ENCODE assay signal across 8 cellular contexts in the genomic region with DNA sequence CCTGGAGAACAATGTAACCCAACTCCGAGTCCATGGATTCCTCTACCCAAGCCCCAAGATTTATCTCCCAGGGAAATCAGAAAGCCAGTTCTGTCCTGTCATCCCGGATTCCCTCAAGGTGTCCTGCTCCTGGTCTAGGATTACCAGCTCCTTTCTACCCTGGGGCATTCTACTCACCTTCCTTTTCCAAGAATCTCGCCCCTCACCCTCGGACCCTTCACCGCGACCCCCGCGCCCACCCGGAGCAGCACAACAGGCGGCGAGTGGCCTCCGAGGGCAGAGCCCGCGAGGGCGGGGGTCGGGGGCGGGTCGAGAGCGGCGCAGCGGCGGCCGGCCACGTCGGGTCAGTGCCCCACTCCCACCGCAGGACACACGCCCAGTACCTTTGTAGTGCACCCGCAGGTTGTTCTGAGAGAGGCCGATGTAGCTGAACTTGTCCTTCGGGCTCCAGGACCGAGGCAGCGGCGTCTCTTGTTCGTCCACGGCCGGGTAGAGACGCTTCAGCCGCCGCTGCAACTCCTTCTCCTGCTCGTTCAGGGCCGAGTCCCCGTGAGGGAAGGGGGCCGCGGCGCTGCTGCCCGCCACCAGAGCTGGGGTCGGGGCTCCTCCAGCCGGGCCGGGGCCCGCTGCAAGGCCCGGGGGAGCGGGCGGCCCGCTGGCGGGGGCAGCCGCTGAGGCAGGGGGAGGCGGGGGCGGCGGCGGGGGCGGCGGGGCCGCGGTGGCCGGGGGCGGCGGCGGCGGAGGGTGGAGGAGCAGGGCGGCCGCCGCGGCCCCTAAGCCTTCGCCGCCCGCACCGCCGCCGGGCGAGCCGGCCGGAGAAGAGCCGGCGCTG. TPM values are rescaled to one million over a fixed set of nuclear protein-coding genes. Genes with fewer than 3 reads are reported as not detected.
DNase-seq lines count a peak whose midpoint lies in the region; ATAC-seq, FAIRE-seq and TF ChIP-seq lines count a peak whose summit lies in the region.

No MANE protein-coding gene starts in this region.

- H3K36me3 Mint-ChIP-seq in T-helper 2 cell treated with Interferon-gamma antibody and Interleukin-4, amounts not matched to agents 5 μg/mL and 100 μg/mL, for 36 hours (ENCODE audit: low read depth) = peaks cover 15% of the 10 kb centered on the region

- ATAC-seq in GM19467 (IDR thresholded peaks at IDR 0.05; ENCODE audit: unreplicated experiment) (peak; percentile 6), HG03565 (IDR thresholded peaks at IDR 0.05; ENCODE audit: unreplicated experiment) (peak; percentile 15)

- peak overlapping the region; percentile 94 for H3K4me3 Mint-ChIP-seq in T-helper 2 cell treated with Interferon-gamma antibody and Interleukin-4, amounts not matched to agents 5 μg/mL and 100 μg/mL, for 36 hours

- H3K4me3 ChIP-seq in cardiac fibroblast (replicated peaks in 1 of 2; ENCODE audit: low read depth in 2 of 2, low read length in 2 of 2) (peak overlapping the region; percentile 80 to 87), kidney (ENCODE audit: low read length in 2 of 2) (peak overlapping the region; percentile 76 to 93)

- H3K9me3 ChIP-seq in kidney (ENCODE audit: control insufficient read depth in 1 of 2, low read length in 2 of 2) = no peaks in the 10 kb centered on the region

- peak overlapping the region; percentile 83 for H3K27ac ChIP-seq in kidney (ENCODE audit: low read depth in 2 of 2, low read length in 2 of 2)

- intact Hi-C loops in kidney (cut with DNase I) = no loop called here

- H3K36me3 ChIP-seq in kidney (ENCODE audit: control insufficient read depth in 1 of 2, insufficient read depth in 2 of 2, low read length in 2 of 2) = no peaks in the 10 kb centered on the region

- DNase-seq in CD1c-positive myeloid dendritic cell (ENCODE audit: extremely low spot score) (peak; percentile 38), cardiac fibroblast (ENCODE audit: low read depth in 2 of 2) (peak in 1 of 2 donors; percentile 19), kidney (peak; percentile 87), DMS153 (lab: John Stamatoyannopoulos, UW) (no peak)
- DNase-seq in T-helper 2 cell treated with Interferon-gamma antibody and Interleukin-4, amounts not matched to agents 5 μg/mL and 100 μg/mL, for 36 hours (ENCODE audit: low spot score) = peak; percentile 27
- DNase-seq in stimulated activated CD4-positive, alpha-beta T cell treated with anti-CD3 and anti-CD28 coated beads, Interleukin-15, amount 100 ng/mL, for 24 hours = peak; percentile 57

- peak overlapping the region; percentile 95 for H3K27ac Mint-ChIP-seq in T-helper 2 cell treated with Interferon-gamma antibody and Interleukin-4, amounts not matched to agents 5 μg/mL and 100 μg/mL, for 36 hours

- no peaks in the 10 kb centered on the region for H3K9me3 Mint-ChIP-seq in T-helper 2 cell treated with Interferon-gamma antibody and Interleukin-4, amounts not matched to agents 5 μg/mL and 100 μg/mL, for 36 hours

- TF ChIP-seq CTCF in cardiac fibroblast (IDR thresholded peaks at IDR 0.05; ENCODE audit: low read depth, low read length) (no peak), kidney (IDR thresholded peaks at IDR 0.05; ENCODE audit: borderline replicate concordance, extremely low read depth, insufficient read depth) (no peak)

- peak overlapping the region; percentile 61 to 93 for H3K9ac ChIP-seq in kidney (ENCODE audit: low read length in 2 of 2)

- H3K4me1 ChIP-seq in kidney (ENCODE audit: control insufficient read depth in 1 of 2, insufficient read depth in 1 of 2, low read depth in 1 of 2, low read length in 2 of 2) = peaks cover 7 to 10% of the 10 kb centered on the region in 2 donors

- no peaks in the 10 kb centered on the region for H3K27me3 Mint-ChIP-seq in T-helper 2 cell treated with Interferon-gamma antibody and Interleukin-4, amounts not matched to agents 5 μg/mL and 100 μg/mL, for 36 hours (ENCODE audit: low read depth)

- peaks cover 55% of the 10 kb centered on the region for H3K4me1 Mint-ChIP-seq in T-helper 2 cell treated with Interferon-gamma antibody and Interleukin-4, amounts not matched to agents 5 μg/mL and 100 μg/mL, for 36 hours (ENCODE audit: low read depth)

- no peak for FAIRE-seq in kidney (lab: Jason Lieb, UNC)

RNA-seq across cellular contexts. Expression of a gene that starts 0.9 kb away (rescaled TPM):
- total RNA-seq in kidney = 29.0 TPM
- 16.4 TPM for polyA plus RNA-seq in kidney (ENCODE audit: insufficient read depth, low read depth, low replicate concordance)
